11 cellular contexts compared by ENCODE assay signal in the genomic region with DNA sequence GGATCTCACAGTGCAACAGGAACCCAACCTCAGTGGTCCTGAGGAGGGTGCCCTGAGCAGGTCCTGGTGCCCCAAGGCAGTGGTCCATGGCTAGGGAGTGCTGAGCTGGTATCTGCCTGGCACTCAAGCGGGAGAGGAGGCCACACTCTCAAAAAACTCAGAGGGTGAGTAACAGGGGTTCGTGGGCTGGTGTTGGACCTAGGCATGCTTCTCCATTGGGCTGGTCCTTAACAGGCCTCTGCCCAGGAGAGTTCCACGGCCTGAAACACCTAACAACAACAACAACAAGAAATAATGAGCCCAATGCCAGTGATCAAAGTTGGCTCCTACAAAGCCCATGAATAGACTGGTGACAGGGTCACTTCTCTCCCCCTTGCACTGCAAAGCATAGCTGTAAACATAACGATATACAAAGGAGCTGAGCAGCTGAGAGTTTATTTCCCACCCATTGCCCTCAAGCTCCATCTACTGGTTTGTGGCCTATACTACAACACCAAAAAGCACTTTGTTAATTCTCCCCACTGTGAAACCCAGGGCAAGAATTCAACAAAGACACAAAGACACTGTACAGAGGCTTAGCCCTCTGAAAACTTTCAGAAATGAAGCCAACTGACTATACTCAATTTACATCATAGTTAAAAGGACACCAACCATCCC.
DNase-seq lines count a peak whose midpoint lies in the region; ATAC-seq and TF ChIP-seq lines count a peak whose summit lies in the region.
"Had no signal": no experiment of that assay in that cellular context is flagged by ENCODE, and none has a peak within 500 bp of the region (broad histone marks: within the 10 kb centered on the region; RNA-seq: fewer than 3 reads in every experiment).

No MANE protein-coding gene starts in this region.

- CTCF ChIA-PET in activated CD4-positive, alpha-beta memory T cell treated with anti-CD3 and anti-CD28 coated beads for 36 hours (lab: Charles Lee): no interaction called here

- POLR2A ChIA-PET in activated CD4-positive, alpha-beta memory T cell treated with anti-CD3 and anti-CD28 coated beads for 36 hours (lab: Charles Lee): no interaction called here

- no peaks in the 10 kb centered on the region for H3K36me3 Mint-ChIP-seq in activated CD4-positive, alpha-beta memory T cell treated with anti-CD3 and anti-CD28 coated beads for 36 hours

- ATAC-seq in HG03354 (IDR thresholded peaks at IDR 0.05; ENCODE audit: poor library complexity, severe bottlenecking, unreplicated experiment) (peak; percentile 75), HG03460 (IDR thresholded peaks at IDR 0.05; ENCODE audit: unreplicated experiment) (no peak), HG02938 (IDR thresholded peaks at IDR 0.05; ENCODE audit: unreplicated experiment) (no peak)

- H3K4me3 ChIP-seq in WI38 (ENCODE audit: low read depth, low read length) (no peak overlapping the region), neuronal stem cell (ENCODE audit: low read length in 2 of 2) (no peak overlapping the region)
- H3K4me3 ChIP-seq: esophagus squamous epithelium had no signal

- DNase-seq in NCI-H2171 treated with DMSO at 0.1 percent for 48 hours (lab: John Stamatoyannopoulos, UW) (peak; percentile 27), NCI-H2171 (lab: John Stamatoyannopoulos, UW) (no peak), neuronal stem cell (ENCODE audit: low spot score) (no peak)
- no peak for DNase-seq in activated CD4-positive, alpha-beta memory T cell treated with anti-CD3 and anti-CD28 coated beads for 36 hours
- DNase-seq: esophagus squamous epithelium, NCI-H446 treated with DMSO at 0.1 percent for 48 hours had no signal

- no peak overlapping the region for H3K4ac ChIP-seq in neuronal stem cell (ENCODE audit: low read length)

- H4K91ac ChIP-seq in neuronal stem cell (ENCODE audit: low read depth, low read length, poor library complexity): no peak overlapping the region

- H3K9ac ChIP-seq in neuronal stem cell (ENCODE audit: low read depth, low read length, poor library complexity): no peak overlapping the region

- TF ChIP-seq CTCF in WI38 (IDR thresholded peaks at IDR 0.05; ENCODE audit: low read depth, low read length): 0 out of 2 replicates have a peak, but pooled peaks have one; percentile 10

- H3K79me1 ChIP-seq in neuronal stem cell (ENCODE audit: low read depth, low read length): no peaks in the 10 kb centered on the region

- H3K4me1 Mint-ChIP-seq in activated CD4-positive, alpha-beta memory T cell treated with anti-CD3 and anti-CD28 coated beads for 36 hours (ENCODE audit: low read depth): no peaks in the 10 kb centered on the region
- H3K4me1 Mint-ChIP-seq: B cell had no signal

- H3K36me3 ChIP-seq in neuronal stem cell (replicated peaks in 1 of 2; ENCODE audit: control insufficient read depth in 2 of 2, insufficient read depth in 2 of 2, low read length in 2 of 2): no peaks in the 10 kb centered on the region
- H3K36me3 ChIP-seq: esophagus squamous epithelium had no signal

- no peak overlapping the region for H2BK15ac ChIP-seq in neuronal stem cell (ENCODE audit: low read length)

- peak overlapping the region; percentile 57 for H3K23ac ChIP-seq in neuronal stem cell (ENCODE audit: low read depth, low read length, poor library complexity)

- H3K9me3 ChIP-seq in neuronal stem cell (replicated peaks in 1 of 2; ENCODE audit: control insufficient read depth in 2 of 2, insufficient read depth in 1 of 2, low read depth in 1 of 2, low read length in 2 of 2): peaks cover 2 to 3% of the 10 kb centered on the region in 2 donors

- no peaks in the 10 kb centered on the region for H3K4me1 ChIP-seq in neuronal stem cell (ENCODE audit: control insufficient read depth in 2 of 2, insufficient read depth in 1 of 2, low read depth in 1 of 2, low read length in 2 of 2)
- H3K4me1 ChIP-seq: esophagus squamous epithelium had no signal

- H3K27me3 Mint-ChIP-seq in activated CD4-positive, alpha-beta memory T cell treated with anti-CD3 and anti-CD28 coated beads for 36 hours: no peaks in the 10 kb centered on the region
- H3K27me3 Mint-ChIP-seq: B cell had no signal

- no peak overlapping the region for H3K18ac ChIP-seq in neuronal stem cell (ENCODE audit: low read length)

- intact Hi-C loops in activated CD4-positive, alpha-beta memory T cell treated with anti-CD3 and anti-CD28 coated beads for 36 hours (cut with micrococcal nuclease): no loop called here

- no peak overlapping the region for H2BK120ac ChIP-seq in neuronal stem cell (ENCODE audit: low read depth, low read length)

- H3K4me3 Mint-ChIP-seq in activated CD4-positive, alpha-beta memory T cell treated with anti-CD3 and anti-CD28 coated beads for 36 hours: no peak overlapping the region
- H3K4me3 Mint-ChIP-seq: B cell had no signal

- no peak overlapping the region for H3K14ac ChIP-seq in neuronal stem cell (ENCODE audit: low read length)

- peaks cover 22% of the 10 kb centered on the region for H3K9me3 Mint-ChIP-seq in activated CD4-positive, alpha-beta memory T cell treated with anti-CD3 and anti-CD28 coated beads for 36 hours

- no peak overlapping the region for H2AK5ac ChIP-seq in neuronal stem cell (ENCODE audit: low read depth, low read length)

- no peak overlapping the region for H2BK12ac ChIP-seq in neuronal stem cell (ENCODE audit: low read length)

- H3K4me2 ChIP-seq in neuronal stem cell (ENCODE audit: insufficient read depth, low read length, poor library complexity, severe bottlenecking): no peak overlapping the region

- no CpG with 5 or more reads among the region's 4 CpGs for WGBS in neuronal stem cell (ENCODE audit: extremely low coverage in 2 of 2, insufficient read length in 2 of 2, insufficient replicate concordance in 1 of 2), 2 donors

- H3K27ac ChIP-seq in neuronal stem cell (replicated peaks; ENCODE audit: low read length): no peak overlapping the region
- H3K27ac ChIP-seq: esophagus squamous epithelium had no signal

- no peak overlapping the region for H2BK5ac ChIP-seq in neuronal stem cell (ENCODE audit: low read length)

- H2AFZ ChIP-seq in neuronal stem cell (ENCODE audit: low read length): peak overlapping the region; percentile 56

- no peak overlapping the region for H4K8ac ChIP-seq in neuronal stem cell (ENCODE audit: low read depth, low read length)

- no peak overlapping the region for H3K27ac Mint-ChIP-seq in activated CD4-positive, alpha-beta memory T cell treated with anti-CD3 and anti-CD28 coated beads for 36 hours
- H3K27ac Mint-ChIP-seq: B cell had no signal

- H3K27me3 ChIP-seq in neuronal stem cell (ENCODE audit: control insufficient read depth in 3 of 3, insufficient read depth in 3 of 3, low read depth in 1 of 3, low read length in 3 of 3): no peaks in the 10 kb centered on the region
- H3K27me3 ChIP-seq: esophagus squamous epithelium had no signal
